17 cellular contexts compared by ENCODE assay signal in genomic region chr5:141674747-141675146, GRCh38. TPM values are rescaled to one million over a fixed set of nuclear protein-coding genes. Genes with fewer than 3 reads are reported as not detected.
DNase-seq lines count a peak whose midpoint lies in the region; ATAC-seq and TF ChIP-seq lines count a peak whose summit lies in the region.
"Had no signal": no experiment of that assay in that cellular context is flagged by ENCODE, and none has a peak within 500 bp of the region (broad histone marks: within the 10 kb centered on the region; RNA-seq: fewer than 3 reads in every experiment).

No MANE protein-coding gene starts in this region.

- H3K4me3 Mint-ChIP-seq in brain, result no peak overlapping the region

- no peak overlapping the region for H3K4me3 ChIP-seq in HEK293 (ENCODE audit: low read depth, low read length)
- peak overlapping the region; percentile 15; the same call in 1 of the 2 replicates for H3K4me3 ChIP-seq in iPS-20b (ENCODE audit: low read length)

- H3K9ac ChIP-seq in iPS-20b (ENCODE audit: low read depth, low read length), result peak overlapping the region; percentile 60; the same call in 1 of the 2 replicates
- H3K9ac ChIP-seq: KMS-11 had no signal

- DNase-seq in caudate nucleus (lab: John Stamatoyannopoulos, UW) (no peak), dermis blood vessel endothelial cell (no peak), OCI-M1 (lab: John Stamatoyannopoulos, UW) (no peak)
- DNase-seq: AML-193, DMS79, MV-4-11, NCI-H1694 treated with DMSO at 0.1 percent for 48 hours, NCI-H510A treated with DMSO at 0.1 percent for 48 hours, NCI-H774, PC-3, RPMI8226 had no signal

- ATAC-seq in GM18873 (IDR thresholded peaks at IDR 0.05; ENCODE audit: low FRiP score, unreplicated experiment), result no peak
- ATAC-seq: PC-3 had no signal

- H3K27ac Mint-ChIP-seq in brain, result peak overlapping the region in 4 of 5 experiments; percentile 1 to 71 (median 36)

- no peaks in the 10 kb centered on the region for H3K4me1 ChIP-seq in HEK293 (ENCODE audit: control insufficient read depth, insufficient read depth, low read length)
- H3K4me1 ChIP-seq in iPS-20b (ENCODE audit: insufficient read depth, low read length), result peaks cover 6% of the 10 kb centered on the region; the same call in 1 of the 2 replicates

- CTCF ChIA-PET in HEK293 (lab: Yijun Ruan, JAX), result no interaction called here

- no peaks in the 10 kb centered on the region for H3K9me3 Mint-ChIP-seq in brain

- POLR2A ChIA-PET in HEK293 (lab: Yijun Ruan, JAX), result no interaction called here

- H3K9me3 ChIP-seq in HEK293 (ENCODE audit: control insufficient read depth, insufficient read depth, low read depth, low read length), result no peaks in the 10 kb centered on the region
- H3K9me3 ChIP-seq in iPS-20b (ENCODE audit: insufficient read depth, low read depth, low read length), result no peaks in the 10 kb centered on the region

- peaks cover 4% of the 10 kb centered on the region for H3K27me3 Mint-ChIP-seq in brain

- H3K36me3 ChIP-seq in HEK293 (ENCODE audit: control insufficient read depth in 2 of 2, insufficient read depth in 1 of 2, low read length in 2 of 2) (peaks cover 0 to 9% of the 10 kb centered on the region in 2 experiments; a peak in 2 of 3 replicates), iPS-20b (ENCODE audit: insufficient read depth, low read depth, low read length) (peaks cover 62% of the 10 kb centered on the region)

- H3K4me1 Mint-ChIP-seq in brain, result peaks cover 30% of the 10 kb centered on the region

- H3K27ac ChIP-seq in HEK293 (ENCODE audit: extremely low read depth, low read depth, low read length), result no peak overlapping the region
- H3K27ac ChIP-seq in iPS-20b (ENCODE audit: low read length), result peak overlapping the region; percentile 60
- no peak overlapping the region for H3K27ac ChIP-seq in caudate nucleus (ENCODE audit: low read depth, low read length)
- H3K27ac ChIP-seq: C4-2B, KMS-11 had no signal

- no peaks in the 10 kb centered on the region for H3K27me3 ChIP-seq in iPS-20b (ENCODE audit: insufficient read depth, low read length)

- H3K36me3 Mint-ChIP-seq in brain, result peaks cover 5% of the 10 kb centered on the region

- no peak for TF ChIP-seq CTCF in HEK293 (tag by site-specific recombination; IDR thresholded peaks at IDR 0.05)
- no peak for TF ChIP-seq CTCF in brain (conservative IDR thresholded peaks at IDR 0.05)

TF ChIP-seq in HEK293, 187 proteins besides CTCF, POLR2A, EP300 and RAD21 (continues in another document):
- TF ChIP-seq ZFHX2 (tag by site-specific recombination; conservative IDR thresholded peaks at IDR 0.05) (peak; percentile 44), PBX3 (CRISPR knock-in tag; IDR thresholded peaks at IDR 0.05) (no peak), ZNF701 (tag by site-specific recombination; IDR thresholded peaks at IDR 0.05) (no peak), ZNF692 (tag by site-specific recombination; IDR thresholded peaks at IDR 0.05) (no peak), ZNF658 (tag by site-specific recombination; IDR thresholded peaks at IDR 0.05) (no peak), ZBTB6 (tag by site-specific recombination; IDR thresholded peaks at IDR 0.05) (no peak), ZNF76 (tag by site-specific recombination; IDR thresholded peaks at IDR 0.05; ENCODE audit: borderline replicate concordance, low read depth) (no peak), ZNF626 (tag by site-specific recombination; IDR thresholded peaks at IDR 0.05) (no peak), PRDM4 (tag by site-specific recombination; IDR thresholded peaks at IDR 0.05) (no peak), ZNF214 (tag by site-specific recombination; IDR thresholded peaks at IDR 0.05; ENCODE audit: borderline replicate concordance) (no peak), PRDM10 (tag by site-specific recombination; IDR thresholded peaks at IDR 0.05) (peak; percentile 86), ZNF830 (tag by site-specific recombination; IDR thresholded peaks at IDR 0.05; ENCODE audit: low read depth) (no peak)

RNA-seq across cellular contexts. Expression of gene ARAP3, which starts 7.3 kb away (rescaled TPM):
- polyA plus RNA-seq in brain (ENCODE audit: insufficient read depth, low read depth, low replicate concordance), result 3.5 TPM
- total RNA-seq in dermis blood vessel endothelial cell, result 46.1 and 65.8 TPM in 2 replicates

RNA-seq across cellular contexts. Expression of gene FCHSD1, which starts 23.5 kb away (rescaled TPM):
- 4.0 TPM for polyA plus RNA-seq in brain (ENCODE audit: insufficient read depth, low read depth, low replicate concordance)
- total RNA-seq in dermis blood vessel endothelial cell, result 20.9 and 24.0 TPM in 2 replicates

RNA-seq across cellular contexts. Expression of gene RELL2, which starts 38.0 kb away (rescaled TPM):
- polyA plus RNA-seq in brain (ENCODE audit: insufficient read depth, low read depth, low replicate concordance), result 13.1 TPM
- 3.9 and 9.9 TPM in 2 replicates for total RNA-seq in dermis blood vessel endothelial cell

RNA-seq across cellular contexts. Expression of gene HDAC3, which starts 38.1 kb away (rescaled TPM):
- 33.7 TPM for polyA plus RNA-seq in brain (ENCODE audit: insufficient read depth, low read depth, low replicate concordance)
- total RNA-seq in dermis blood vessel endothelial cell, result 43.7 and 45.0 TPM in 2 replicates

RNA-seq across cellular contexts. Expression of gene DIAPH1, which starts 55.9 kb away (rescaled TPM):
- 87.8 TPM for polyA plus RNA-seq in brain (ENCODE audit: insufficient read depth, low read depth, low replicate concordance)
- 42.2 and 91.9 TPM in 2 replicates for total RNA-seq in dermis blood vessel endothelial cell
